ENCODE assay signal across 31 cellular contexts in genomic region chr1:241396747-241397691, GRCh38. TPM values are rescaled to one million over a fixed set of nuclear protein-coding genes. Genes with fewer than 3 reads are reported as not detected.
DNase-seq lines count a peak whose midpoint lies in the region; ATAC-seq and TF ChIP-seq lines count a peak whose summit lies in the region.
"Had no signal": no experiment of that assay in that cellular context is flagged by ENCODE, and none has a peak within 500 bp of the region (broad histone marks: within the 10 kb centered on the region; RNA-seq: fewer than 3 reads in every experiment).

No MANE protein-coding gene starts in this region.

- TF ChIP-seq CTCF in A673 (conservative IDR thresholded peaks at IDR 0.05; ENCODE audit: low read depth, low read length): no peak
- TF ChIP-seq CTCF in IMR-90 (conservative IDR thresholded peaks at IDR 0.05; ENCODE audit: low read depth, low read length): no peak
- no peak for TF ChIP-seq CTCF in chondrocyte (IDR thresholded peaks at IDR 0.05)
- TF ChIP-seq CTCF in right lobe of liver (IDR thresholded peaks at IDR 0.05): no peak

- no peak overlapping the region for H4K5ac ChIP-seq in IMR-90 (ENCODE audit: low read depth, low read length)

- TF ChIP-seq POLR2A in IMR-90 (IDR thresholded peaks at IDR 0.05; ENCODE audit: low read depth, low read length) (no peak), right lobe of liver (IDR thresholded peaks at IDR 0.05) (no peak)

- H3K27ac ChIP-seq in A673 (ENCODE audit: low read depth, low read length, poor library complexity, severe bottlenecking): no peak overlapping the region
- H3K27ac ChIP-seq in IMR-90 (ENCODE audit: insufficient read depth, low read length): no peak overlapping the region
- no peak overlapping the region for H3K27ac ChIP-seq in right lobe of liver
- H3K27ac ChIP-seq: A549, GM23248, heart right ventricle, HL-60, neural progenitor cell, psoas muscle, thyroid gland had no signal

- H3K4ac ChIP-seq in IMR-90 (ENCODE audit: low read depth, low read length): no peak overlapping the region

- H4K20me1 ChIP-seq in IMR-90 (ENCODE audit: insufficient read depth, low read length): no peaks in the 10 kb centered on the region

- no peaks in the 10 kb centered on the region for H3K4me1 ChIP-seq in A673 (ENCODE audit: insufficient read depth, low read length, poor library complexity, severe bottlenecking)
- H3K4me1 ChIP-seq in IMR-90 (ENCODE audit: control insufficient read depth, insufficient read depth, low read length): no peaks in the 10 kb centered on the region
- H3K4me1 ChIP-seq in right lobe of liver: no peaks in the 10 kb centered on the region
- H3K4me1 ChIP-seq: A549, Caco-2, heart right ventricle, psoas muscle, thyroid gland had no signal

- ATAC-seq in IMR-90 (ENCODE audit: low read depth): no peak
- no peak for ATAC-seq in right lobe of liver
- ATAC-seq: A549, heart right ventricle, psoas muscle had no signal

- POLR2A ChIA-PET in A673 (lab: Charles Lee; ENCODE audit: low non-redundant PET) (interaction anchor here (0.6 kb wide), 1 partner anchor 1333 kb away, joined by 5 read pairs; no protein-coding TSS in a partner anchor), IMR-90 (lab: Charles Lee; ENCODE audit: unreplicated experiment) (no interaction called here)

- no peak overlapping the region for H3K9ac ChIP-seq in IMR-90 (ENCODE audit: low read depth, low read length)
- H3K9ac ChIP-seq: GM23248, neural progenitor cell had no signal

- in situ Hi-C loops in IMR-90 (cut with MboI; ENCODE audit: low sequenced_read_pairs): no loop called here

- H2BK15ac ChIP-seq in IMR-90 (ENCODE audit: low read depth, low read length): no peak overlapping the region

- H2AK5ac ChIP-seq in IMR-90 (ENCODE audit: low read depth, low read length): no peak overlapping the region

- H3K4me3 ChIP-seq in A673 (ENCODE audit: low read depth, low read length, poor library complexity, severe bottlenecking) (no peak overlapping the region), IMR-90 (ENCODE audit: insufficient read depth, low read depth, low read length) (no peak overlapping the region), right lobe of liver (no peak overlapping the region)
- H3K4me3 ChIP-seq: A549, GM23248, heart right ventricle, neural progenitor cell, psoas muscle, thyroid gland had no signal

- no peak for TF ChIP-seq RAD21 in IMR-90 (IDR thresholded peaks at IDR 0.05; ENCODE audit: low read length)

- H4K8ac ChIP-seq in IMR-90 (ENCODE audit: low read depth in 2 of 2, low read length in 2 of 2): peak overlapping the region in 1 of 2 experiments; percentile 69; a peak in 1 of 4 replicates

- dilution Hi-C loops in IMR-90 (cut with HindIII; ENCODE audit: low sequenced_read_pairs, unreplicated experiment): no loop called here

- H3K4me2 ChIP-seq in IMR-90 (ENCODE audit: low read depth, low read length): no peak overlapping the region
- H3K4me2 ChIP-seq: A549, neural progenitor cell had no signal

- H4K91ac ChIP-seq in IMR-90 (ENCODE audit: insufficient read depth, low read depth, low read length): no peak overlapping the region

- H3K18ac ChIP-seq in IMR-90 (ENCODE audit: low read depth, low read length): no peak overlapping the region

- BruUV-seq in A673 (replicated peaks; lab: Mats Ljungman, UMichigan) (no TSS peak), IMR-90 (replicated peaks; lab: Mats Ljungman, UMichigan) (no TSS peak)

- no peak overlapping the region for H3K14ac ChIP-seq in IMR-90 (replicated peaks; ENCODE audit: low read depth, low read length)

- no peaks in the 10 kb centered on the region for H3K36me3 ChIP-seq in A673 (ENCODE audit: insufficient read depth, low read length, poor library complexity, severe bottlenecking)
- H3K36me3 ChIP-seq in IMR-90 (ENCODE audit: control insufficient read depth, insufficient read depth, low read length): no peaks in the 10 kb centered on the region
- no peaks in the 10 kb centered on the region for H3K36me3 ChIP-seq in right lobe of liver
- H3K36me3 ChIP-seq: heart right ventricle, neural progenitor cell, thyroid gland had no signal

- intact Hi-C loops in A673 (cut with micrococcal nuclease; ENCODE audit: unreplicated experiment) (no loop called here), IMR-90 (cut with micrococcal nuclease) (no loop called here), right lobe of liver (cut with DNase I) (no loop called here)

- H3K23ac ChIP-seq in IMR-90 (ENCODE audit: low read depth, low read length): no peak overlapping the region

- H3K27me3 Mint-ChIP-seq in chondrocyte (ENCODE audit: low read depth): no peaks in the 10 kb centered on the region
- H3K27me3 Mint-ChIP-seq: dendritic cell treated with granulocyte-macrophage colony-stimulating factor and Interleukin-4, amounts not matched to agents 40 ng/mL and 50 ng/mL, for 4 days; IgD-negative memory B cell had no signal

- H3K4me1 Mint-ChIP-seq in chondrocyte (ENCODE audit: low read depth): peaks cover 26% of the 10 kb centered on the region
- H3K4me1 Mint-ChIP-seq: activated B cell treated with CpG ODN at 0.5 μM for 24 hours had no signal

- H2AFZ ChIP-seq in IMR-90 (replicated peaks; ENCODE audit: low read length, poor library complexity): no peak overlapping the region
- H2AFZ ChIP-seq: GM23248, neural progenitor cell had no signal

- WGBS in IMR-90 (ENCODE audit: extremely low coverage in 2 of 2, insufficient read length in 1 of 2), 2 experiments: 17% methylated on average over 1 of the region's 6 CpGs; no CpG with 5 or more reads in 1 of the 2 experiments
- WGBS in right lobe of liver (ENCODE audit: insufficient coverage, low coverage, low lambda C conversion rate, missing lambda C conversion rate): 35% methylated on average over 6 of the region's 6 CpGs

- CTCF ChIA-PET in A673 (lab: Charles Lee): no interaction called here
- CTCF ChIA-PET in IMR-90 (lab: Yijun Ruan, JAX): interaction anchor here (0.6 to 1.3 kb wide), 5 partner anchors 10 to 1347 kb away, joined by 3 to 5 read pairs (median 3); no protein-coding TSS in a partner anchor

- no peaks in the 10 kb centered on the region for H3K9me1 ChIP-seq in IMR-90 (ENCODE audit: insufficient read depth, low read length)

- peak; percentile 18 for DNase-seq in A673 (ENCODE audit: low spot score)
- peak; percentile 18 for DNase-seq in IMR-90
- DNase-seq in chondrocyte (ENCODE audit: low spot score): no peak
- peak; percentile 21 to 86 for DNase-seq in lung microvascular endothelial cell (ENCODE audit: low read depth in 2 of 2)
- no peak for DNase-seq in germinal center (ENCODE audit: low spot score)
- no peak for DNase-seq in SIG-M5 treated with dmso at 0.1 percent for 504 hours (lab: John Stamatoyannopoulos, UW; ENCODE audit: unreplicated experiment)
- no peak for DNase-seq in right lobe of liver
- no peak for DNase-seq in activated effector memory CD4-positive, alpha-beta T cell treated with Interleukin-2 at 50 U/mL for 16 hours
- DNase-seq: activated B cell treated with CpG ODN at 0.5 μM for 24 hours; activated CD4-positive, alpha-beta T cell treated with anti-CD3 and anti-CD28 coated beads, Interleukin-2, amount 50 U/mL, for 48 hours; activated CD8-positive, alpha-beta memory T cell treated with anti-CD3 and anti-CD28 coated beads, Interleukin-2, amount 50 U/mL, for 48 hours; activated effector memory CD4-positive, alpha-beta T cell treated with anti-CD3 and anti-CD28 coated beads, Interleukin-2, amount 50 U/mL, for 16 hours; Caco-2; DMS79 treated with DMSO at 0.1 percent for 48 hours; GM23248; heart right ventricle; NCI-H1436; NCI-H2171; NCI-H524 treated with DMSO at 0.1 percent for 48 hours; psoas muscle; small intestine; stimulated activated CD4-positive, alpha-beta T cell treated with anti-CD3 and anti-CD28 coated beads, Interleukin-4, amount 100 ng/mL, for 1 hour; stimulated activated naive CD4-positive, alpha-beta T cell treated with Interleukin-2 at 50 U/mL for 16 hours; T1000; thyroid gland had no signal

- peaks cover 3% of the 10 kb centered on the region for H3K9me3 Mint-ChIP-seq in chondrocyte (ENCODE audit: low read depth)
- H3K9me3 Mint-ChIP-seq: neural progenitor cell had no signal

- H2BK5ac ChIP-seq in IMR-90 (ENCODE audit: low read depth, low read length, poor library complexity, severe bottlenecking): no peak overlapping the region

- H3K36me3 Mint-ChIP-seq in chondrocyte (ENCODE audit: low read depth): no peaks in the 10 kb centered on the region
- H3K36me3 Mint-ChIP-seq: IgD-negative memory B cell, neural progenitor cell had no signal

- no peak overlapping the region for H3K4me3 Mint-ChIP-seq in chondrocyte (ENCODE audit: unreplicated experiment)
- H3K4me3 Mint-ChIP-seq: activated B cell treated with CpG ODN at 0.5 μM for 24 hours; dendritic cell treated with granulocyte-macrophage colony-stimulating factor and Interleukin-4, amounts not matched to agents 40 ng/mL and 50 ng/mL, for 4 days; neural progenitor cell had no signal

- H2BK120ac ChIP-seq in IMR-90 (ENCODE audit: low read depth, low read length): no peak overlapping the region

- H3K27ac Mint-ChIP-seq in chondrocyte (ENCODE audit: unreplicated experiment): peak overlapping the region; percentile 74
- H3K27ac Mint-ChIP-seq: activated B cell treated with CpG ODN at 0.5 μM for 24 hours; dendritic cell treated with granulocyte-macrophage colony-stimulating factor and Interleukin-4, amounts not matched to agents 40 ng/mL and 50 ng/mL, for 4 days; IgD-negative memory B cell; neural progenitor cell had no signal

- H3K9me3 ChIP-seq in A673 (ENCODE audit: low read depth, low read length, poor library complexity, severe bottlenecking) (no peaks in the 10 kb centered on the region), IMR-90 (ENCODE audit: control insufficient read depth, insufficient read depth, low read length) (no peaks in the 10 kb centered on the region), right lobe of liver (no peaks in the 10 kb centered on the region)
- H3K9me3 ChIP-seq: A549, Caco-2, heart right ventricle, psoas muscle, thyroid gland had no signal

- H2BK20ac ChIP-seq in IMR-90 (ENCODE audit: low read depth, low read length): no peak overlapping the region

- no peak overlapping the region for H3K56ac ChIP-seq in IMR-90 (ENCODE audit: extremely low read depth, insufficient read depth, low read length)

- H3K27me3 ChIP-seq in A673 (replicated peaks; ENCODE audit: insufficient read depth, low read depth, low read length, poor library complexity) (no peaks in the 10 kb centered on the region), IMR-90 (ENCODE audit: control insufficient read depth, insufficient read depth, low read length) (no peaks in the 10 kb centered on the region), right lobe of liver (no peaks in the 10 kb centered on the region)
- H3K27me3 ChIP-seq: neural progenitor cell, thyroid gland had no signal

- H2AK9ac ChIP-seq in IMR-90 (replicated peaks; ENCODE audit: low read depth, low read length, poor library complexity): no peak overlapping the region

- H3K79me1 ChIP-seq in IMR-90 (ENCODE audit: low read depth in 1 of 2, low read length in 2 of 2): no peaks in the 10 kb centered on the region

RNA-seq across cellular contexts. Expression of gene RGS7, which starts 40.0 kb away (rescaled TPM):
- not detected in 2 replicates for total RNA-seq in A673 (2021)
- 0.72 and 0.83 TPM in 2 replicates for total RNA-seq in IMR-90 (2012; rRNA removed)
- 0.47 and 0.58 TPM in 2 replicates for polyA plus RNA-seq in IMR-90 (2012; rRNA removed)
- 0.10 and 0.14 TPM in 2 replicates for polyA plus RNA-seq in IMR-90 (2012; cell fraction: cytosol; rRNA removed)
- 0.14 and 0.32 TPM in 2 replicates for polyA plus RNA-seq in IMR-90 (2012; cell fraction: nucleus; rRNA removed; ENCODE audit: low replicate concordance)
- total RNA-seq in chondrocyte: 3.3 to 4.5 TPM (median 3.9 TPM) in 3 replicates
- under 0.01 and 0.22 TPM in 2 replicates for total RNA-seq in lung microvascular endothelial cell
- total RNA-seq in right lobe of liver: not detected
- total RNA-seq: bronchial epithelial cell, Caco-2, heart right ventricle, psoas muscle had no signal
- polyA plus RNA-seq: heart right ventricle had no signal

Comparison
In these comparisons a context has a peak if more than half of its experiments do, and no peak if none do; other contexts are left out.
1. DNase-seq: peak in A673 (single experiment), IMR-90 (single experiment) and lung microvascular endothelial cell (2 of 2); none in chondrocyte (single experiment), germinal center (single experiment), SIG-M5 treated with dmso at 0.1 percent for 504 hours (single experiment), right lobe of liver (0 of 3) and activated effector memory CD4-positive, alpha-beta T cell treated with Interleukin-2 at 50 U/mL for 16 hours (single experiment).